Comparison of ENCODE assay signal across 16 cellular contexts in the genomic region with DNA sequence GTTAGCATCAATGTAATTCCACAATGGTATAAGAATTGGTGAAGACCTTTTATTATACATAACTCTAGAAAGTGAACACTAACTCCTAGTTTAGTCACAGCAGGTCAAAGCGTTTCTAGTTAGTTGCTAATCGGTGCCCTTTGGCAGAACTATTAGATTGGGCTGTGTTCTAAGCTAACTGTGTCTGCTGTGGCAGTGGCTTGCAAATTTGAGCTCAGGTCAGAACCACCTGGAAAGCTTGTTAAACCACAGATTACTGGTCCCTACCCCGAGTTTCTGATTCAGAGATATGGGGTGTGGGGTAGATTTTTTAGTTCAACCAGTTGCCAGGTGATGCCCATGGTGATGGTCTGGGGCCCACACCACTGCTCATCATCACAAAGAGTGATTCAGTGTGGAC.
DNase-seq lines count a peak whose midpoint lies in the region; ATAC-seq, FAIRE-seq and TF ChIP-seq lines count a peak whose summit lies in the region.
"Had no signal": no experiment of that assay in that cellular context is flagged by ENCODE, and none has a peak within 500 bp of the region (broad histone marks: within the 10 kb centered on the region; RNA-seq: fewer than 3 reads in every experiment).

No MANE protein-coding gene starts in this region.

- H3K27ac ChIP-seq in DND-41 (ENCODE audit: low read length) (no peak overlapping the region), SK-N-MC (peak overlapping the region; percentile 60; the same call in 1 of the 2 replicates), mesenchymal stem cell (ENCODE audit: low read length, poor library complexity, severe bottlenecking) (no peak overlapping the region), small intestine (ENCODE audit: low read depth in 1 of 2, low read length in 1 of 2) (no peak overlapping the region)
- H3K27ac ChIP-seq: A549 had no signal

- no peaks in the 10 kb centered on the region for H3K36me3 ChIP-seq in DND-41 (ENCODE audit: insufficient read depth, low read length)
- H3K36me3 ChIP-seq in SK-N-MC (ENCODE audit: insufficient read depth, low read length) = no peaks in the 10 kb centered on the region
- H3K36me3 ChIP-seq in mesenchymal stem cell (ENCODE audit: control insufficient read depth in 1 of 2, insufficient read depth in 2 of 2, low read depth in 1 of 2, low read length in 2 of 2) = no peaks in the 10 kb centered on the region
- no peaks in the 10 kb centered on the region for H3K36me3 ChIP-seq in small intestine (ENCODE audit: control insufficient read depth in 2 of 2, insufficient read depth in 2 of 2, low read length in 2 of 2)
- H3K36me3 ChIP-seq: HAP-1 had no signal

- H3K27me3 ChIP-seq in DND-41 (ENCODE audit: insufficient read depth, low read length, poor library complexity) = no peaks in the 10 kb centered on the region
- no peaks in the 10 kb centered on the region for H3K27me3 ChIP-seq in mesenchymal stem cell (ENCODE audit: control insufficient read depth in 1 of 2, insufficient read depth in 1 of 2, low read length in 2 of 2)
- H3K27me3 ChIP-seq in small intestine (ENCODE audit: control insufficient read depth in 2 of 2, insufficient read depth in 2 of 2, low read length in 2 of 2) = no peaks in the 10 kb centered on the region

- no peak overlapping the region for H3K27ac Mint-ChIP-seq in stimulated activated effector memory CD8-positive, alpha-beta T cell treated with anti-CD3 and anti-CD28 coated beads, Interleukin-12 subunit alpha, Interleukin-12 subunit beta, amount 100 ng/mL, for 72 hours
- H3K27ac Mint-ChIP-seq: CD4-positive, alpha-beta T cell; IgD-negative memory B cell had no signal

- H3K79me2 ChIP-seq in DND-41 (ENCODE audit: insufficient read depth, low read length) = no peaks in the 10 kb centered on the region

- H3K4me1 ChIP-seq in DND-41 (ENCODE audit: insufficient read depth, low read length) (peaks cover 4% of the 10 kb centered on the region; the same call in 1 of the 2 replicates), mesenchymal stem cell (ENCODE audit: control insufficient read depth, insufficient read depth, low read depth, low read length) (no peaks in the 10 kb centered on the region), small intestine (ENCODE audit: control insufficient read depth in 2 of 2, insufficient read depth in 1 of 2, low read depth in 1 of 2, low read length in 1 of 2) (no peaks in the 10 kb centered on the region)
- H3K4me1 ChIP-seq: A549 had no signal

- no peak overlapping the region for H4K8ac ChIP-seq in mesenchymal stem cell (ENCODE audit: low read length)

- FAIRE-seq in small intestine (lab: Jason Lieb, UNC) = no peak
- FAIRE-seq: A549, GM12878, GM18507, H1 had no signal

- no peaks in the 10 kb centered on the region for H3K79me1 ChIP-seq in mesenchymal stem cell (replicated peaks; ENCODE audit: low read length, poor library complexity, severe bottlenecking)

- H3K4me2 ChIP-seq in DND-41 (ENCODE audit: insufficient read depth, low read length) (no peak overlapping the region), mesenchymal stem cell (ENCODE audit: low read length, poor library complexity, severe bottlenecking) (no peak overlapping the region)
- H3K4me2 ChIP-seq: A549 had no signal

- no peak for TF ChIP-seq CTCF in DND-41 (IDR thresholded peaks at IDR 0.05; ENCODE audit: borderline replicate concordance, extremely low read depth, low read length, poor library complexity, severe bottlenecking)

- H3K4me3 ChIP-seq in DND-41 (ENCODE audit: low read depth in 1 of 2, low read length in 2 of 2) (no peak overlapping the region), SK-N-MC (peak overlapping the region; percentile 47), mesenchymal stem cell (ENCODE audit: insufficient read depth in 1 of 2, low read depth in 1 of 2, low read length in 2 of 2) (no peak overlapping the region), small intestine (ENCODE audit: low read depth in 1 of 2, low read length in 2 of 2) (no peak overlapping the region)
- H3K4me3 ChIP-seq: A549, GM12878, HAP-1 had no signal

- no peaks in the 10 kb centered on the region for H4K20me1 ChIP-seq in DND-41 (ENCODE audit: insufficient read depth, low read length)

- H3K9ac ChIP-seq in DND-41 (ENCODE audit: low read depth, low read length) (no peak overlapping the region), SK-N-MC (ENCODE audit: insufficient read length) (no peak overlapping the region), mesenchymal stem cell (ENCODE audit: low read length) (no peak overlapping the region)

- no peak overlapping the region for H2BK15ac ChIP-seq in mesenchymal stem cell (ENCODE audit: low read depth, poor library complexity, severe bottlenecking)

- H2BK5ac ChIP-seq in mesenchymal stem cell (ENCODE audit: low read depth, low read length, poor library complexity, severe bottlenecking) = no peak overlapping the region

- 96% methylated on average over 3 of the region's 3 CpGs for WGBS in mesenchymal stem cell
- WGBS in small intestine, 3 donors = 63 to 77% (median 69%) methylated on average over 3 of the region's 3 CpGs

- no peak overlapping the region for H2BK12ac ChIP-seq in mesenchymal stem cell (ENCODE audit: low read length in 2 of 2)

- H3K4ac ChIP-seq in mesenchymal stem cell (ENCODE audit: low read depth in 1 of 2, low read length in 2 of 2) = peak overlapping the region in 1 of 2 experiments; percentile 50

- no peak overlapping the region for H4K91ac ChIP-seq in mesenchymal stem cell (ENCODE audit: low read length)

- H3K18ac ChIP-seq in mesenchymal stem cell (ENCODE audit: low read depth in 1 of 2, low read length in 2 of 2) = peak overlapping the region; percentile 2 to 30

- H3K4me1 Mint-ChIP-seq in stimulated activated effector memory CD8-positive, alpha-beta T cell treated with anti-CD3 and anti-CD28 coated beads, Interleukin-12 subunit alpha, Interleukin-12 subunit beta, amount 100 ng/mL, for 72 hours = no peaks in the 10 kb centered on the region
- H3K4me1 Mint-ChIP-seq: IgD-negative memory B cell had no signal

- no peak overlapping the region for H2AK5ac ChIP-seq in mesenchymal stem cell (ENCODE audit: low read length, severe bottlenecking)

- no peak overlapping the region for H2BK120ac ChIP-seq in mesenchymal stem cell (ENCODE audit: low read depth, low read length)

- H3K9me3 Mint-ChIP-seq in stimulated activated effector memory CD8-positive, alpha-beta T cell treated with anti-CD3 and anti-CD28 coated beads, Interleukin-12 subunit alpha, Interleukin-12 subunit beta, amount 100 ng/mL, for 72 hours = peaks cover 6% of the 10 kb centered on the region
- H3K9me3 Mint-ChIP-seq: CD4-positive, alpha-beta T cell had no signal

- ATAC-seq in DND-41 (ENCODE audit: insufficient read depth, low read depth) (peak; percentile 53; the same call in 2 of the 3 replicates), GM19023 (IDR thresholded peaks at IDR 0.05; ENCODE audit: unreplicated experiment) (no peak)
- no peak for ATAC-seq in stimulated activated effector memory CD8-positive, alpha-beta T cell treated with anti-CD3 and anti-CD28 coated beads, Interleukin-12 subunit alpha, Interleukin-12 subunit beta, amount 100 ng/mL, for 72 hours
- ATAC-seq: A549, GM12878 had no signal

- no peak overlapping the region for H3K14ac ChIP-seq in mesenchymal stem cell (ENCODE audit: low read length in 2 of 2)

- H3K4me3 Mint-ChIP-seq in stimulated activated effector memory CD8-positive, alpha-beta T cell treated with anti-CD3 and anti-CD28 coated beads, Interleukin-12 subunit alpha, Interleukin-12 subunit beta, amount 100 ng/mL, for 72 hours = no peak overlapping the region
- H3K4me3 Mint-ChIP-seq: CD4-positive, alpha-beta T cell; IgD-negative memory B cell had no signal

- no peaks in the 10 kb centered on the region for H3K36me3 Mint-ChIP-seq in stimulated activated effector memory CD8-positive, alpha-beta T cell treated with anti-CD3 and anti-CD28 coated beads, Interleukin-12 subunit alpha, Interleukin-12 subunit beta, amount 100 ng/mL, for 72 hours
- H3K36me3 Mint-ChIP-seq: IgD-negative memory B cell had no signal

- H2AFZ ChIP-seq in DND-41 (ENCODE audit: low read depth, low read length) = no peak overlapping the region
- H2AFZ ChIP-seq in mesenchymal stem cell (ENCODE audit: low read depth, low read length) = no peak overlapping the region

- no peak overlapping the region for H3K23ac ChIP-seq in mesenchymal stem cell (ENCODE audit: low read length in 2 of 2)

- DNase-seq in DND-41 (no peak), SK-N-MC (ENCODE audit: low read depth, low spot score) (no peak), mesenchymal stem cell (no peak), small intestine (no peak), NCI-H510A treated with DMSO at 0.1 percent for 48 hours (lab: John Stamatoyannopoulos, UW) (no peak)
- DNase-seq in stimulated activated effector memory CD8-positive, alpha-beta T cell treated with anti-CD3 and anti-CD28 coated beads, Interleukin-12 subunit alpha, Interleukin-12 subunit beta, amount 100 ng/mL, for 72 hours (ENCODE audit: low spot score in 2 of 2) = no peak
- DNase-seq: Calu3; CD4-positive, alpha-beta T cell; DMS 273 treated with DMSO at 0.1 percent for 48 hours had no signal

- no peaks in the 10 kb centered on the region for H3K9me3 ChIP-seq in DND-41 (ENCODE audit: insufficient read depth, low read length, severe bottlenecking)
- H3K9me3 ChIP-seq in SK-N-MC (ENCODE audit: low read depth, low read length) = no peaks in the 10 kb centered on the region
- no peaks in the 10 kb centered on the region for H3K9me3 ChIP-seq in mesenchymal stem cell (ENCODE audit: control insufficient read depth, low read length)
- no peaks in the 10 kb centered on the region for H3K9me3 ChIP-seq in small intestine (ENCODE audit: control insufficient read depth, low read depth)
- H3K9me3 ChIP-seq: A549, HAP-1 had no signal
